1 cellular context compared by ENCODE assay signal in the genomic region with DNA sequence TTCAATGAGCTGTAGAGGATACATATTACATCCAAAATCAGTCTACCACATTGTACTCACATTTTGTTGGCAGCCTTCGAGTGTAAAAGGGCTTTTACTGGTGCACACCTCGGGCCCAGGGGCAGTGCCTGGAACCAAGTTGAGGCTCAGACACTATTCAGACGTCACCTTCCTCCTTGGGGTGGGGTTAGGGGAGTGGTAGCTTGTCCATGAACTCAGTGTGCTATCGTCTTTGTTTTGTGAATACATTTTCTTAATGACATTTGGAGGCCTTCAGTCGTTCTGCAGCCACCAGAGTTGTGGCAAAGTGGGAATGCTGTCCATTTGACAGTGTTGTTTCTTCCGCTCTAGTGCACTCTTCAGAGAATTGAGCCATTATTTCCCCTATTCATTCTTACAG.
TF ChIP-seq lines count a peak whose summit lies in the region.

No MANE protein-coding gene starts in this region.

TF ChIP-seq in HEK293, 187 proteins besides CTCF, POLR2A, EP300 and RAD21 (continued from another document):
- TF ChIP-seq, protein P1, sequence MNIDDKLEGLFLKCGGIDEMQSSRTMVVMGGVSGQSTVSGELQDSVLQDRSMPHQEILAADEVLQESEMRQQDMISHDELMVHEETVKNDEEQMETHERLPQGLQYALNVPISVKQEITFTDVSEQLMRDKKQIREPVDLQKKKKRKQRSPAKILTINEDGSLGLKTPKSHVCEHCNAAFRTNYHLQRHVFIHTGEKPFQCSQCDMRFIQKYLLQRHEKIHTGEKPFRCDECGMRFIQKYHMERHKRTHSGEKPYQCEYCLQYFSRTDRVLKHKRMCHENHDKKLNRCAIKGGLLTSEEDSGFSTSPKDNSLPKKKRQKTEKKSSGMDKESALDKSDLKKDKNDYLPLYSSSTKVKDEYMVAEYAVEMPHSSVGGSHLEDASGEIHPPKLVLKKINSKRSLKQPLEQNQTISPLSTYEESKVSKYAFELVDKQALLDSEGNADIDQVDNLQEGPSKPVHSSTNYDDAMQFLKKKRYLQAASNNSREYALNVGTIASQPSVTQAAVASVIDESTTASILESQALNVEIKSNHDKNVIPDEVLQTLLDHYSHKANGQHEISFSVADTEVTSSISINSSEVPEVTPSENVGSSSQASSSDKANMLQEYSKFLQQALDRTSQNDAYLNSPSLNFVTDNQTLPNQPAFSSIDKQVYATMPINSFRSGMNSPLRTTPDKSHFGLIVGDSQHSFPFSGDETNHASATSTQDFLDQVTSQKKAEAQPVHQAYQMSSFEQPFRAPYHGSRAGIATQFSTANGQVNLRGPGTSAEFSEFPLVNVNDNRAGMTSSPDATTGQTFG (tag by site-specific recombination; IDR thresholded peaks at IDR 0.05; ENCODE audit: borderline replicate concordance), result no peak
- no peak for TF ChIP-seq ZNF157 (tag by site-specific recombination; IDR thresholded peaks at IDR 0.05)
- no peak for TF ChIP-seq ZNF426 (tag by site-specific recombination; IDR thresholded peaks at IDR 0.05)
- TF ChIP-seq ZNF514 (tag by site-specific recombination; IDR thresholded peaks at IDR 0.05), result no peak
